8 cellular contexts compared by ENCODE assay signal in the genomic region with DNA sequence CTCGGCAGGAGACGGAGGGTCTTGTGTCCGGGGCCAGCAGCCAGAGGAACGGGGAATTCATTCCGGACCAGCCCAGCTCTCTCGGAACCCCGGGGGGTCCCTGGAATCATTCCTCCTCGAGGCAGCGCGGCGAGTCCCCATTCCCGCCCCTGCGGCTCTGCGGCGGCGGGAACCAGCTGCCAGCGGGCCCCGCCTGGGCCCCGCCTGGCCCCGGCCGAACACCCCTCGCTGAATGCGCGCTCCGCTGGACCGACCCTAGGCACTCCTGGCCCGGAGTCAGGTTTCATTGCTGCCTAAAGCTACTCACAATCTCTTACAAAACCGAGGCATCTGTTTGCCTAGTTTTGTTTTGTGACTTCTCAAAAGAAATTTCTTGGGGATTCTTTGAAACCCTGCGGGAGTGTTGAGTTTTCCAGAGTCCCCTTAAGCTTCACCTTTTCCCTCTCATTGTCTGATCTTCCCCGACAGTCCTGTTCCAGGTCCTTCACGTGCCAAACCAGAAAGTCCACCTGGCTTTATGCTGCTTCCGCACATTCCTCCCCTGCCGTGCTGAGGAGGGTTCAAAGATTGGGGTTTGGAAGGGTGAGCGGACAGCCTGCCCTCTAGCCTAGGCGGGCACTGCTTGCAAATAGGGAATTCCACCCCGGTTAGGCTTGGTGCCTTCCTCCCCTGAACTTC. TPM values are rescaled to one million over a fixed set of nuclear protein-coding genes. Genes with fewer than 3 reads are reported as not detected.
DNase-seq lines count a peak whose midpoint lies in the region; ATAC-seq and TF ChIP-seq lines count a peak whose summit lies in the region.

No MANE protein-coding gene starts in this region.

- TF ChIP-seq EP300 in neural cell (conservative IDR thresholded peaks at IDR 0.05; ENCODE audit: poor library complexity, severe bottlenecking): no peak

- H4K20me1 ChIP-seq in neural cell (ENCODE audit: insufficient read depth): no peaks in the 10 kb centered on the region

- H3K27ac ChIP-seq in WERI-Rb-1: peak overlapping the region; percentile 96
- no peak overlapping the region for H3K27ac ChIP-seq in neural cell (ENCODE audit: low read length)

- no peaks in the 10 kb centered on the region for H3K9me3 ChIP-seq in WERI-Rb-1 (ENCODE audit: severe bottlenecking)
- H3K9me3 ChIP-seq in neural cell (ENCODE audit: low read length): no peaks in the 10 kb centered on the region

- H3F3A ChIP-seq in neural cell (ENCODE audit: insufficient read depth, low read length, poor library complexity, severe bottlenecking): no peaks in the 10 kb centered on the region

- DNase-seq in CD1c-positive myeloid dendritic cell (ENCODE audit: extremely low spot score) (peak; percentile 9), WERI-Rb-1 (peak; percentile 47), fibroblast of mammary gland (ENCODE audit: low read depth) (peak; percentile 35), NCI-H2196 (lab: John Stamatoyannopoulos, UW; ENCODE audit: unreplicated experiment) (no peak)

- H2AFZ ChIP-seq in neural cell (ENCODE audit: low read depth, low read length): peak overlapping the region; percentile 52

- H3K27me3 ChIP-seq in WERI-Rb-1 (ENCODE audit: insufficient read depth, low read depth, severe bottlenecking) (no peaks in the 10 kb centered on the region), neural cell (ENCODE audit: insufficient read depth, low read depth, low read length) (peaks cover 81% of the 10 kb centered on the region)

- ATAC-seq in GM19351 (IDR thresholded peaks at IDR 0.05; ENCODE audit: unreplicated experiment) (peak; percentile 34), HG03439 (IDR thresholded peaks at IDR 0.05; ENCODE audit: unreplicated experiment) (peak; percentile 38), GM18861 (IDR thresholded peaks at IDR 0.05; ENCODE audit: unreplicated experiment) (no peak)

- no peaks in the 10 kb centered on the region for H3K9me2 ChIP-seq in neural cell (ENCODE audit: insufficient read depth, low read length)

- H3K36me3 ChIP-seq in WERI-Rb-1 (peaks cover 4% of the 10 kb centered on the region), neural cell (ENCODE audit: insufficient read depth, low read length) (no peaks in the 10 kb centered on the region)

- H3K4me3 ChIP-seq in WERI-Rb-1 (ENCODE audit: low read depth, low read length) (peak overlapping the region; percentile 80), fibroblast of mammary gland (ENCODE audit: control insufficient read depth, low read depth, low read length) (peak overlapping the region; percentile 90), neural cell (ENCODE audit: low read length) (peak overlapping the region; percentile 91)

- H3K4me2 ChIP-seq in neural cell (ENCODE audit: low read length): peak overlapping the region; percentile 46

- no peak for TF ChIP-seq RAD21 in neural cell (conservative IDR thresholded peaks at IDR 0.05)

- H3K9ac ChIP-seq in neural cell (ENCODE audit: low read length): peak overlapping the region; percentile 48

- TF ChIP-seq CTCF in WERI-Rb-1 (IDR thresholded peaks at IDR 0.05; ENCODE audit: low read depth, low read length) (no peak), fibroblast of mammary gland (conservative IDR thresholded peaks at IDR 0.05; ENCODE audit: control insufficient read depth, insufficient read depth, low read depth, low read length) (no peak), neural cell (IDR thresholded peaks at IDR 0.05; ENCODE audit: poor library complexity, severe bottlenecking) (no peak)

- H3K79me2 ChIP-seq in neural cell (replicated peaks; ENCODE audit: insufficient read depth, low read length): no peaks in the 10 kb centered on the region

TF ChIP-seq in neural cell, 6 proteins besides CTCF, POLR2A, EP300 and RAD21:
- TF ChIP-seq MXI1 (conservative IDR thresholded peaks at IDR 0.05; ENCODE audit: poor library complexity, severe bottlenecking) (no peak), EZH2 (IDR thresholded peaks at IDR 0.05; ENCODE audit: borderline replicate concordance, insufficient read depth, low read length, poor library complexity, severe bottlenecking) (no peak), POLR2AphosphoS5 (IDR thresholded peaks at IDR 0.05) (no peak), TAF1 (IDR thresholded peaks at IDR 0.05; ENCODE audit: low read depth) (no peak), SMC3 (conservative IDR thresholded peaks at IDR 0.05; ENCODE audit: poor library complexity) (no peak)
- TF ChIP-seq, protein P1, sequence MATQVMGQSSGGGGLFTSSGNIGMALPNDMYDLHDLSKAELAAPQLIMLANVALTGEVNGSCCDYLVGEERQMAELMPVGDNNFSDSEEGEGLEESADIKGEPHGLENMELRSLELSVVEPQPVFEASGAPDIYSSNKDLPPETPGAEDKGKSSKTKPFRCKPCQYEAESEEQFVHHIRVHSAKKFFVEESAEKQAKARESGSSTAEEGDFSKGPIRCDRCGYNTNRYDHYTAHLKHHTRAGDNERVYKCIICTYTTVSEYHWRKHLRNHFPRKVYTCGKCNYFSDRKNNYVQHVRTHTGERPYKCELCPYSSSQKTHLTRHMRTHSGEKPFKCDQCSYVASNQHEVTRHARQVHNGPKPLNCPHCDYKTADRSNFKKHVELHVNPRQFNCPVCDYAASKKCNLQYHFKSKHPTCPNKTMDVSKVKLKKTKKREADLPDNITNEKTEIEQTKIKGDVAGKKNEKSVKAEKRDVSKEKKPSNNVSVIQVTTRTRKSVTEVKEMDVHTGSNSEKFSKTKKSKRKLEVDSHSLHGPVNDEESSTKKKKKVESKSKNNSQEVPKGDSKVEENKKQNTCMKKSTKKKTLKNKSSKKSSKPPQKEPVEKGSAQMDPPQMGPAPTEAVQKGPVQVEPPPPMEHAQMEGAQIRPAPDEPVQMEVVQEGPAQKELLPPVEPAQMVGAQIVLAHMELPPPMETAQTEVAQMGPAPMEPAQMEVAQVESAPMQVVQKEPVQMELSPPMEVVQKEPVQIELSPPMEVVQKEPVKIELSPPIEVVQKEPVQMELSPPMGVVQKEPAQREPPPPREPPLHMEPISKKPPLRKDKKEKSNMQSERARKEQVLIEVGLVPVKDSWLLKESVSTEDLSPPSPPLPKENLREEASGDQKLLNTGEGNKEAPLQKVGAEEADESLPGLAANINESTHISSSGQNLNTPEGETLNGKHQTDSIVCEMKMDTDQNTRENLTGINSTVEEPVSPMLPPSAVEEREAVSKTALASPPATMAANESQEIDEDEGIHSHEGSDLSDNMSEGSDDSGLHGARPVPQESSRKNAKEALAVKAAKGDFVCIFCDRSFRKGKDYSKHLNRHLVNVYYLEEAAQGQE (IDR thresholded peaks at IDR 0.05; ENCODE audit: borderline replicate concordance): no peak

RNA-seq across cellular contexts. Expression of gene ARHGAP10, which starts 0.8 kb away (rescaled TPM):
- 1.1 and 1.2 TPM in 2 replicates for polyA plus RNA-seq in neural cell
- 1.9 and 2.4 TPM in 2 replicates for polyA minus RNA-seq in neural cell

RNA-seq across cellular contexts. Expression of gene PRMT9, which starts 48.7 kb away (rescaled TPM):
- polyA plus RNA-seq in neural cell: 19.3 and 23.6 TPM in 2 replicates
- polyA minus RNA-seq in neural cell: 23.4 and 28.7 TPM in 2 replicates
